In genomic region chr5:177209610-177210009, GRCh38 we compare ENCODE assay signal across 28 cellular contexts.
"Had no signal": no experiment of that assay in that cellular context is flagged by ENCODE, and none has a peak within 500 bp of the region (broad histone marks: within the 10 kb centered on the region; RNA-seq: fewer than 3 reads in every experiment).

No MANE protein-coding gene starts in this region.

- H3K9me3 Mint-ChIP-seq: activated CD4-positive, alpha-beta memory T cell treated with anti-CD3 and anti-CD28 coated beads, Interleukin-2, amount 10 ng/mL, durations not matched to agents 7 days and 5 days; activated CD4-positive, alpha-beta T cell treated with anti-CD3 and anti-CD28 coated beads, Interleukin-2, amount 10 ng/mL, durations not matched to agents 7 days and 5 days; activated naive CD4-positive, alpha-beta T cell treated with anti-CD3 and anti-CD28 coated beads for 36 hours; activated naive CD4-positive, alpha-beta T cell treated with anti-CD3 and anti-CD28 coated beads, Interleukin-2, amount 50 U/mL, for 24 hours; activated naive CD8-positive, alpha-beta T cell treated with anti-CD3 and anti-CD28 coated beads for 36 hours; activated naive CD8-positive, alpha-beta T cell treated with anti-CD3 and anti-CD28 coated beads, Interleukin-2, amount 50 U/mL, for 24 hours; activated T-helper 2 cell treated with anti-CD3 and anti-CD28 coated beads, Interferon-gamma antibody, Interleukin-2, Interleukin-4, amounts not matched to agents 10 μg/mL and 5 μg/mL and 100 μg/mL, durations not matched to agents 14 hours and 24 hours and 36 hours; effector memory CD8-positive, alpha-beta T cell; WTC11 had no signal

- ATAC-seq: activated naive CD8-positive, alpha-beta T cell treated with anti-CD3 and anti-CD28 coated beads, Interleukin-2, amount 50 U/mL, for 24 hours; effector memory CD8-positive, alpha-beta T cell; foreskin keratinocyte; gastrocnemius medialis; heart left ventricle; WTC11 had no signal

- H3K27ac Mint-ChIP-seq: activated CD4-positive, alpha-beta memory T cell treated with anti-CD3 and anti-CD28 coated beads, Interleukin-2, amount 10 ng/mL, durations not matched to agents 7 days and 5 days; activated naive CD4-positive, alpha-beta T cell treated with anti-CD3 and anti-CD28 coated beads for 36 hours; activated naive CD4-positive, alpha-beta T cell treated with anti-CD3 and anti-CD28 coated beads, Interleukin-2, amount 50 U/mL, for 24 hours; activated naive CD8-positive, alpha-beta T cell treated with anti-CD3 and anti-CD28 coated beads for 36 hours; activated naive CD8-positive, alpha-beta T cell treated with anti-CD3 and anti-CD28 coated beads, Interleukin-2, amount 50 U/mL, for 24 hours; activated T-helper 2 cell treated with anti-CD3 and anti-CD28 coated beads, Interferon-gamma antibody, Interleukin-2, Interleukin-4, amounts not matched to agents 10 μg/mL and 5 μg/mL and 100 μg/mL, durations not matched to agents 14 hours and 24 hours and 36 hours; WTC11 had no signal

- H3K4me1 Mint-ChIP-seq: activated CD4-positive, alpha-beta memory T cell treated with anti-CD3 and anti-CD28 coated beads, Interleukin-2, amount 10 ng/mL, durations not matched to agents 7 days and 5 days; activated CD4-positive, alpha-beta T cell treated with anti-CD3 and anti-CD28 coated beads, Interleukin-2, amount 10 ng/mL, durations not matched to agents 7 days and 5 days; activated naive CD8-positive, alpha-beta T cell treated with anti-CD3 and anti-CD28 coated beads for 36 hours; activated naive CD8-positive, alpha-beta T cell treated with anti-CD3 and anti-CD28 coated beads, Interleukin-2, amount 50 U/mL, for 24 hours; WTC11 had no signal

- H3K27me3 Mint-ChIP-seq: activated CD4-positive, alpha-beta memory T cell treated with anti-CD3 and anti-CD28 coated beads, Interleukin-2, amount 10 ng/mL, durations not matched to agents 7 days and 5 days; activated CD4-positive, alpha-beta T cell treated with anti-CD3 and anti-CD28 coated beads, Interleukin-2, amount 10 ng/mL, durations not matched to agents 7 days and 5 days; activated naive CD4-positive, alpha-beta T cell treated with anti-CD3 and anti-CD28 coated beads, Interleukin-2, amount 50 U/mL, for 24 hours; activated naive CD8-positive, alpha-beta T cell treated with anti-CD3 and anti-CD28 coated beads for 36 hours; activated naive CD8-positive, alpha-beta T cell treated with anti-CD3 and anti-CD28 coated beads, Interleukin-2, amount 50 U/mL, for 24 hours; effector memory CD8-positive, alpha-beta T cell had no signal

- DNase-seq: activated CD4-positive, alpha-beta memory T cell treated with anti-CD3 and anti-CD28 coated beads, Interleukin-2, amount 10 ng/mL, durations not matched to agents 7 days and 5 days; activated CD4-positive, alpha-beta T cell treated with anti-CD3 and anti-CD28 coated beads for 1 hour; activated CD4-positive, alpha-beta T cell treated with anti-CD3 and anti-CD28 coated beads for 4 hours; activated CD4-positive, alpha-beta T cell treated with anti-CD3 and anti-CD28 coated beads, Interleukin-2, amount 10 ng/mL, durations not matched to agents 7 days and 5 days; activated CD4-positive, alpha-beta T cell treated with anti-CD3 and anti-CD28 coated beads, Interleukin-2, amount 50 U/mL, for 4 hours; activated CD8-positive, alpha-beta memory T cell treated with anti-CD3 and anti-CD28 coated beads, Interleukin-2, amount 50 U/mL, for 48 hours; activated effector memory CD4-positive, alpha-beta T cell treated with anti-CD3 and anti-CD28 coated beads, Interleukin-2, amount 50 U/mL, for 16 hours; activated naive CD4-positive, alpha-beta T cell treated with anti-CD3 and anti-CD28 coated beads for 36 hours; activated naive CD8-positive, alpha-beta T cell treated with anti-CD3 and anti-CD28 coated beads for 36 hours; activated naive CD8-positive, alpha-beta T cell treated with anti-CD3 and anti-CD28 coated beads, Interleukin-2, amount 50 U/mL, for 24 hours; activated T-cell treated with anti-CD3 and anti-CD28 coated beads for 4 hours; amniotic stem cell; anterior cingulate cortex; brain microvascular endothelial cell; caudate nucleus; cortex of kidney; dermis blood vessel endothelial cell; effector CD4-positive, alpha-beta T cell; effector memory CD8-positive, alpha-beta T cell; erythroblast; foreskin keratinocyte; gastrocnemius medialis; glutamatergic neuron; heart left ventricle; T-helper 2 cell had no signal

- H3K4me3 Mint-ChIP-seq: activated CD4-positive, alpha-beta memory T cell treated with anti-CD3 and anti-CD28 coated beads, Interleukin-2, amount 10 ng/mL, durations not matched to agents 7 days and 5 days; activated CD4-positive, alpha-beta T cell treated with anti-CD3 and anti-CD28 coated beads, Interleukin-2, amount 10 ng/mL, durations not matched to agents 7 days and 5 days; activated naive CD4-positive, alpha-beta T cell treated with anti-CD3 and anti-CD28 coated beads for 36 hours; activated naive CD4-positive, alpha-beta T cell treated with anti-CD3 and anti-CD28 coated beads, Interleukin-2, amount 50 U/mL, for 24 hours; activated naive CD8-positive, alpha-beta T cell treated with anti-CD3 and anti-CD28 coated beads for 36 hours; activated naive CD8-positive, alpha-beta T cell treated with anti-CD3 and anti-CD28 coated beads, Interleukin-2, amount 50 U/mL, for 24 hours; effector memory CD8-positive, alpha-beta T cell; WTC11 had no signal
